Comparison of ENCODE assay signal across 11 cellular contexts in the genomic region with DNA sequence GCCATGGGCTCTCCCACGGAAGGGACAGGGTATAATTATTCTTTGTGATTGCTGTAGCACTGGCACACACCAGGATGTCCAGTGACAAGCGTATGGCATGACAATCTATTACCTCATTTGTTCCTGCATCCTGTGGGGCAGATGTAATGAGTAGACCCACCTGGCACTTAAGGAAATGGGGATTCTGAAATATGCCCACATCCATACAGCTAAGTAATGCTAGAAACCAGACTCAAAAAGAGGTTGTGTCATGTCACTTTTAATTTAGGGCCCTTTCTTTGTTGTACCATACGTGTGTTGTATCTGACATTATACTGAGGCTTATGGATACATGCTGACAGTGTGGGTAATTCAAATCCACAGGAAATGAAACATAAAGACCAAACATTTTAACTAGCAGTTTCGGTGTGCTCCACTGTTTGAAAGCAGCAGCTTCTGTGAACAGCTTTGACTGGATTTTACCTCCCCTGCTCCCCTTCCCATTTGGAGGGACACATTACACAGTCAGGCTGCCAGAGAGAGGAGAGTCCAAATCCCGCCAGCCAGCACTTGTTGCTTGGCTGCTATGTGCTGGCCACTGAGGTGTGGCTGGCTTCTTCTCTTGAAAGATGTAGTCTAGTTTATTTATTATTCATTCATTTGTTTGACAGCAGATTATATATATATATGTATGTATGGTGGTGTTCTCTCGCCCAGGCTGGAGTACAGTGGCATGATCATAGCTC. TPM values are rescaled to one million over a fixed set of nuclear protein-coding genes. Genes with fewer than 3 reads are reported as not detected.
DNase-seq lines count a peak whose midpoint lies in the region; ATAC-seq, FAIRE-seq and TF ChIP-seq lines count a peak whose summit lies in the region.
"Had no signal": no experiment of that assay in that cellular context is flagged by ENCODE, and none has a peak within 500 bp of the region (broad histone marks: within the 10 kb centered on the region; RNA-seq: fewer than 3 reads in every experiment).

No MANE protein-coding gene starts in this region.

- no peak overlapping the region for H3K4me3 ChIP-seq in fibroblast of pulmonary artery (replicated peaks; ENCODE audit: low read depth, low read length)
- H3K4me3 ChIP-seq in small intestine (ENCODE audit: low read depth in 1 of 2, low read length in 2 of 2): no peak overlapping the region
- H3K4me3 ChIP-seq: dorsolateral prefrontal cortex, GM23338 had no signal

- H3K4me3 Mint-ChIP-seq in CD14-positive monocyte (no peak overlapping the region), progenitor cell of endocrine pancreas (ENCODE audit: low read depth) (no peak overlapping the region)
- H3K4me3 Mint-ChIP-seq: CD4-positive, alpha-beta memory T cell; GM23338 had no signal

- intact Hi-C loops in CD14-positive monocyte (cut with micrococcal nuclease): loop anchor here in 1 of 2 donors (2.0 kb wide), 1 partner anchor 15 kb away; no protein-coding TSS in a partner anchor

- H3K36me3 ChIP-seq in small intestine (ENCODE audit: control insufficient read depth in 2 of 2, insufficient read depth in 2 of 2, low read length in 2 of 2): no peaks in the 10 kb centered on the region

- H3K27ac ChIP-seq in small intestine (ENCODE audit: low read depth in 1 of 2, low read length in 1 of 2): no peak overlapping the region

- TF ChIP-seq CTCF in CD14-positive monocyte (IDR thresholded peaks at IDR 0.05) (no peak), fibroblast of pulmonary artery (IDR thresholded peaks at IDR 0.05; ENCODE audit: low read length, missing control alignments) (no peak), progenitor cell of endocrine pancreas (IDR thresholded peaks at IDR 0.05; ENCODE audit: unreplicated experiment) (no peak)

- no peaks in the 10 kb centered on the region for H3K9me3 Mint-ChIP-seq in CD14-positive monocyte
- no peaks in the 10 kb centered on the region for H3K9me3 Mint-ChIP-seq in progenitor cell of endocrine pancreas (ENCODE audit: low read depth)
- H3K9me3 Mint-ChIP-seq: CD4-positive, alpha-beta memory T cell; GM23338 had no signal

- FAIRE-seq in GM12892 (lab: Jason Lieb, UNC) (peak; percentile 27), small intestine (lab: Jason Lieb, UNC) (no peak)

- no peaks in the 10 kb centered on the region for H3K4me1 ChIP-seq in small intestine (ENCODE audit: control insufficient read depth in 2 of 2, insufficient read depth in 1 of 2, low read depth in 1 of 2, low read length in 1 of 2)

- H3K36me3 Mint-ChIP-seq in CD14-positive monocyte: peaks cover 21 to 31% of the 10 kb centered on the region in 2 donors
- no peaks in the 10 kb centered on the region for H3K36me3 Mint-ChIP-seq in progenitor cell of endocrine pancreas (ENCODE audit: insufficient read depth)

- ATAC-seq in GM21515 (IDR thresholded peaks at IDR 0.05; ENCODE audit: unreplicated experiment): no peak
- ATAC-seq: GM23338 had no signal

- DNase-seq in CD14-positive monocyte (ENCODE audit: low spot score) (no peak), GM12892 (ENCODE audit: insufficient read length) (no peak), NCI-H69 (lab: John Stamatoyannopoulos, UW) (peak; percentile 97), fibroblast of pulmonary artery (ENCODE audit: low read depth) (peak; percentile 40), small intestine (no peak), progenitor cell of endocrine pancreas (ENCODE audit: low spot score, unreplicated experiment) (no peak)
- DNase-seq: CD4-positive, alpha-beta memory T cell; NCI-H1092 treated with DMSO at 0.1 percent for 48 hours had no signal

- TF ChIP-seq POLR2A in GM12892 (IDR thresholded peaks at IDR 0.05; ENCODE audit: low read depth, low read length): no peak

- H3K4me1 Mint-ChIP-seq in CD14-positive monocyte (peaks cover 57% of the 10 kb centered on the region), progenitor cell of endocrine pancreas (ENCODE audit: low read depth) (no peaks in the 10 kb centered on the region)

- H3K27me3 Mint-ChIP-seq in CD14-positive monocyte (ENCODE audit: low read depth in 3 of 3): no peaks in the 10 kb centered on the region
- H3K27me3 Mint-ChIP-seq in progenitor cell of endocrine pancreas: peaks cover 5% of the 10 kb centered on the region
- H3K27me3 Mint-ChIP-seq: CD4-positive, alpha-beta memory T cell had no signal

- H3K9me3 ChIP-seq in small intestine (ENCODE audit: control insufficient read depth, low read depth): no peaks in the 10 kb centered on the region

- H3K27ac Mint-ChIP-seq in CD14-positive monocyte (peak overlapping the region in 4 of 7 donors; percentile 0 to 86 (median 58)), progenitor cell of endocrine pancreas (no peak overlapping the region)
- H3K27ac Mint-ChIP-seq: GM23338 had no signal

- H3K27me3 ChIP-seq in small intestine (ENCODE audit: control insufficient read depth in 2 of 2, insufficient read depth in 2 of 2, low read length in 2 of 2): no peaks in the 10 kb centered on the region
- H3K27me3 ChIP-seq: dorsolateral prefrontal cortex had no signal

- WGBS in small intestine, 3 donors: 73 to 79% (median 73%) methylated on average over 6 of the region's 6 CpGs

RNA-seq across cellular contexts. Expression of gene GRAMD1B, which starts 21.3 kb away (rescaled TPM):
- polyA plus RNA-seq in CD14-positive monocyte (1 to 10 TPM; 3.2 to 3.3 TPM), small intestine (10 to 100 TPM; 37.8 to 75.6 (median 57.3) TPM)
- 15.5 TPM for polyA plus RNA-seq in GM12892 (2012; ENCODE audit: missing spikeins)
- 4.5 and 5.1 TPM in 2 replicates for total RNA-seq in progenitor cell of endocrine pancreas

Comparison
In these comparisons a context has a peak if more than half of its experiments do, and no peak if none do; other contexts are left out.
1. DNase-seq: peak in NCI-H69 (single experiment) and fibroblast of pulmonary artery (single experiment); none in CD14-positive monocyte (single experiment), GM12892 (single experiment), small intestine (single experiment) and progenitor cell of endocrine pancreas (single experiment).
2. RNA of gene GRAMD1B, which starts 21.3 kb away (polyA plus RNA-seq): 37.8 to 75.6 TPM in small intestine; 3.2 to 3.3 TPM in CD14-positive monocyte; every median in the first group is over 4 times any median in the second.